Comparison of ENCODE assay signal across 8 cellular contexts in genomic region chr14:31934767-31935266, GRCh38.
DNase-seq lines count a peak whose midpoint lies in the region; ATAC-seq, FAIRE-seq and TF ChIP-seq lines count a peak whose summit lies in the region.

No MANE protein-coding gene starts in this region.

- no peak for TF ChIP-seq POLR2A in GM12891 (IDR thresholded peaks at IDR 0.05; ENCODE audit: low read depth, low read length)

- H3K4me3 ChIP-seq in fibroblast of villous mesenchyme (ENCODE audit: low read depth, low read length), result no peak overlapping the region

- FAIRE-seq in GM12891 (lab: Jason Lieb, UNC), result no peak

- in situ Hi-C loops in KBM-7 (cut with MboI; ENCODE audit: low pct_unique_long_range_greater_than_20kb, low sequenced_read_pairs), result loop anchor here (25.0 kb wide), 1 partner anchor 327 kb away; no protein-coding TSS in a partner anchor

- TF ChIP-seq CTCF in fibroblast of villous mesenchyme (IDR thresholded peaks at IDR 0.05; ENCODE audit: insufficient read depth, low read depth, low read length), result peak; percentile 63

- DNase-seq in COLO668 (lab: John Stamatoyannopoulos, UW; ENCODE audit: unreplicated experiment) (peak; percentile 76), KBM-7 (peak; percentile 62), RPMI7951 (ENCODE audit: low read depth) (peak; percentile 70), fibroblast of villous mesenchyme (ENCODE audit: low read depth) (peak; percentile 78), pons (ENCODE audit: low spot score) (peak; percentile 74), GM12891 (ENCODE audit: insufficient read length, low spot score) (no peak), hepatic stellate cell (ENCODE audit: low spot score) (no peak)

- ATAC-seq in HG03571 (IDR thresholded peaks at IDR 0.05; ENCODE audit: unreplicated experiment), result no peak

TF ChIP-seq in GM12891, 5 proteins besides CTCF, POLR2A, EP300 and RAD21:
- no peak for TF ChIP-seq POU2F2 (IDR thresholded peaks at IDR 0.05; ENCODE audit: low read depth, low read length)
- no peak for TF ChIP-seq POLR2AphosphoS5 (IDR thresholded peaks at IDR 0.05; ENCODE audit: low read depth, low read length)
- no peak for TF ChIP-seq TAF1 (IDR thresholded peaks at IDR 0.05; ENCODE audit: low read depth, low read length)
- TF ChIP-seq PAX5 (IDR thresholded peaks at IDR 0.05; ENCODE audit: insufficient read depth, low read length, severe bottlenecking), result no peak
- no peak for TF ChIP-seq SPI1 (IDR thresholded peaks at IDR 0.05; ENCODE audit: low read depth, low read length)

Comparison
In these comparisons a context has a peak if more than half of its experiments do, and no peak if none do; other contexts are left out.
1. DNase-seq: peak in COLO668 (single experiment), KBM-7 (single experiment), RPMI7951 (single experiment), fibroblast of villous mesenchyme (single experiment) and pons (single experiment); none in GM12891 (single experiment) and hepatic stellate cell (single experiment).